ENCODE assay signal across 16 cellular contexts in the genomic region with DNA sequence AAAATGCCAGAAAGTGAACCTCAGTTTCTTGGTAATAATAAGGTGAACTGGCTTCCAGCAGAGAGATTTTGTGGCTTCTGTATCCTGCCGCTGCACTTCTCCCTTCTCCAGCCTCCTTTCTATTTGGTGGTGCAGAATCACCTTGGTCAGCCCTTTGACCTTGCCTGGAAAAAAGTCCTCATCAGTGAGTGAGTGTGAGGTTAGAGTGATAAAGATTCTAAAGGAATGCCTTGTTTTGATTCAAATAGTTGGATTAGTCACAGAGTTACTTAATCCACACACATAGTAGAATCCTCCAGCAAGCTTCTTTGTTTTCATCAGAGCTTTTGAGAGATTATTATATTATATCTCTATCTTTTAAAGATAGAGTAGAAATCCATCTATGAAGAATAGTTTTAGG.
DNase-seq lines count a peak whose midpoint lies in the region; ATAC-seq, FAIRE-seq and TF ChIP-seq lines count a peak whose summit lies in the region.
"Had no signal": no experiment of that assay in that cellular context is flagged by ENCODE, and none has a peak within 500 bp of the region (broad histone marks: within the 10 kb centered on the region; RNA-seq: fewer than 3 reads in every experiment).

No MANE protein-coding gene starts in this region.

- H3K27me3 ChIP-seq in IMR-90 (ENCODE audit: control insufficient read depth, insufficient read depth, low read length) (no peaks in the 10 kb centered on the region; the same call in 1 of the 2 replicates), K562 (ENCODE audit: control insufficient read depth in 2 of 2, insufficient read depth in 2 of 2, low read length in 2 of 2) (no peaks in the 10 kb centered on the region)

- H2BK5ac ChIP-seq in IMR-90 (ENCODE audit: low read depth, low read length, poor library complexity, severe bottlenecking) = no peak overlapping the region

- POLR2A ChIA-PET in IMR-90 (lab: Charles Lee; ENCODE audit: unreplicated experiment) (no interaction called here), K562 (lab: Yijun Ruan, JAX) (no interaction called here)

- TF ChIP-seq POLR2A in IMR-90 (IDR thresholded peaks at IDR 0.05; ENCODE audit: low read depth, low read length) = no peak
- no peak for TF ChIP-seq POLR2A in K562 (conservative IDR thresholded peaks at IDR 0.05)

- no peak overlapping the region for H2BK20ac ChIP-seq in IMR-90 (ENCODE audit: low read depth, low read length)

- no peak overlapping the region for H3K18ac ChIP-seq in IMR-90 (ENCODE audit: low read depth, low read length)

- H3K14ac ChIP-seq in IMR-90 (replicated peaks; ENCODE audit: low read depth, low read length) = no peak overlapping the region

- TF ChIP-seq RAD21 in IMR-90 (IDR thresholded peaks at IDR 0.05; ENCODE audit: low read length) = no peak
- TF ChIP-seq RAD21 in K562 (CRISPR knock-in tag; conservative IDR thresholded peaks at IDR 0.05 in 1 of 2, IDR thresholded peaks at IDR 0.05 in 1 of 2) = no peak

- in situ Hi-C loops in IMR-90 (cut with MboI; ENCODE audit: low sequenced_read_pairs) = no loop called here
- in situ Hi-C loops in K562 (cut with MboI) = no loop called here

- H2BK120ac ChIP-seq in IMR-90 (ENCODE audit: low read depth, low read length) = no peak overlapping the region

- ATAC-seq in IMR-90 (ENCODE audit: low read depth) (peak; percentile 88), K562 (no peak)
- ATAC-seq: PC-3, right cardiac atrium had no signal

- no peak overlapping the region for H2BK15ac ChIP-seq in IMR-90 (ENCODE audit: low read depth, low read length)

- no peak overlapping the region for H3K23ac ChIP-seq in IMR-90 (ENCODE audit: low read depth, low read length)

- H3K4me1 ChIP-seq in IMR-90 (ENCODE audit: control insufficient read depth, insufficient read depth, low read length) (peaks cover 3% of the 10 kb centered on the region), K562 (replicated peaks in 1 of 2; ENCODE audit: control insufficient read depth in 2 of 2, insufficient read depth in 2 of 2, low read length in 2 of 2) (peaks cover 0 to 3% of the 10 kb centered on the region in 2 experiments; a peak in 1 of 5 replicates)

- H3K9me1 ChIP-seq in IMR-90 (ENCODE audit: insufficient read depth, low read length) (no peaks in the 10 kb centered on the region), K562 (ENCODE audit: control insufficient read depth, insufficient read depth, low read length) (no peaks in the 10 kb centered on the region)

- peak overlapping the region; percentile 7; the same call in 1 of the 2 replicates for H3K4me2 ChIP-seq in IMR-90 (ENCODE audit: low read depth, low read length)
- no peak overlapping the region for H3K4me2 ChIP-seq in K562 (ENCODE audit: insufficient read depth, low read length)
- H3K4me2 ChIP-seq: GM23338 had no signal

- no peaks in the 10 kb centered on the region for H3K79me1 ChIP-seq in IMR-90 (ENCODE audit: low read depth in 1 of 2, low read length in 2 of 2)

- H2AK9ac ChIP-seq in IMR-90 (replicated peaks; ENCODE audit: low read depth, low read length, poor library complexity) = no peak overlapping the region

- H3K27ac ChIP-seq in IMR-90 (ENCODE audit: insufficient read depth, low read length) (no peak overlapping the region), K562 (ENCODE audit: extremely low read depth, low read depth, low read length) (no peak overlapping the region)

- intact Hi-C loops in IMR-90 (cut with micrococcal nuclease) (no loop called here), K562 (cut with micrococcal nuclease) (no loop called here)

- no peaks in the 10 kb centered on the region for H3K36me3 ChIP-seq in IMR-90 (ENCODE audit: control insufficient read depth, insufficient read depth, low read length)
- no peaks in the 10 kb centered on the region for H3K36me3 ChIP-seq in K562 (ENCODE audit: control insufficient read depth, insufficient read depth, low read length)

- H3K79me2 ChIP-seq in K562 (ENCODE audit: control insufficient read depth, insufficient read depth, low read length) = no peaks in the 10 kb centered on the region

- TF ChIP-seq CTCF in AG09309 (IDR thresholded peaks at IDR 0.05; ENCODE audit: control insufficient read depth, insufficient read depth, low read depth, low read length, missing control alignments) (no peak), IMR-90 (conservative IDR thresholded peaks at IDR 0.05; ENCODE audit: low read depth, low read length) (no peak), K562 (IDR thresholded peaks at IDR 0.05 in 2 of 3, conservative IDR thresholded peaks at IDR 0.05 in 1 of 3; ENCODE audit: insufficient read depth in 2 of 3, low read depth in 1 of 3, low read length in 3 of 3) (no peak)

- H4K8ac ChIP-seq in IMR-90 (ENCODE audit: low read depth in 2 of 2, low read length in 2 of 2) = no peak overlapping the region

- DNase-seq in AG09309 (ENCODE audit: low read depth) (peak; percentile 28), IMR-90 (peak; percentile 78), K562 (ENCODE audit: extremely low read depth in 1 of 4, low spot score in 3 of 4) (no peak), myocyte (ENCODE audit: low read depth) (peak; percentile 13), DMS53 treated with DMSO at 0.1 percent for 48 hours (lab: John Stamatoyannopoulos, UW; ENCODE audit: unreplicated experiment) (no peak), NCI-H1105 (lab: John Stamatoyannopoulos, UW) (no peak), NCI-H1417 treated with DMSO at 0.1 percent for 48 hours (lab: John Stamatoyannopoulos, UW) (no peak), NCI-H82 (lab: John Stamatoyannopoulos, UW) (no peak)
- DNase-seq: activated CD4-positive, alpha-beta memory T cell treated with anti-CD3 and anti-CD28 coated beads, Interleukin-2, amount 10 ng/mL, durations not matched to agents 7 days and 5 days; DMS 273 treated with DMSO at 0.1 percent for 48 hours; NCI-H1436; NCI-H446 treated with DMSO at 0.1 percent for 48 hours; PC-3; right cardiac atrium had no signal

- H3K9ac ChIP-seq in IMR-90 (ENCODE audit: low read depth, low read length) (no peak overlapping the region), K562 (ENCODE audit: insufficient read depth in 1 of 2, low read depth in 2 of 2, low read length in 2 of 2) (no peak overlapping the region)

- H4K5ac ChIP-seq in IMR-90 (ENCODE audit: low read depth, low read length) = no peak overlapping the region

- TF ChIP-seq EP300 in K562 (IDR thresholded peaks at IDR 0.05; ENCODE audit: low read length) = no peak

- dilution Hi-C loops in IMR-90 (cut with HindIII; ENCODE audit: low sequenced_read_pairs, unreplicated experiment) = no loop called here

- H2AFZ ChIP-seq in IMR-90 (replicated peaks; ENCODE audit: low read length, poor library complexity) (no peak overlapping the region), K562 (ENCODE audit: low read depth, low read length) (no peak overlapping the region)
- H2AFZ ChIP-seq: GM23338 had no signal

- H3K4me3 ChIP-seq in AG09309 (ENCODE audit: control insufficient read depth, low read depth, low read length) (no peak overlapping the region), IMR-90 (ENCODE audit: insufficient read depth, low read depth, low read length) (no peak overlapping the region), K562 (no peak overlapping the region)
- H3K4me3 ChIP-seq: GM23338, lung had no signal

- CTCF ChIA-PET in IMR-90 (lab: Yijun Ruan, JAX) = no interaction called here
- CTCF ChIA-PET in K562 (lab: Yijun Ruan, JAX; ENCODE audit: low intra/inter-chr PET ratio) = no interaction called here

- no CpG with 5 or more reads among the region's 1 CpG for WGBS in IMR-90 (ENCODE audit: extremely low coverage in 2 of 2, insufficient read length in 1 of 2), 2 experiments
- WGBS in K562 (ENCODE audit: insufficient coverage, low coverage, missing lambda C conversion rate) = 10% methylated on average over 1 of the region's 1 CpG

- H3K4ac ChIP-seq in IMR-90 (ENCODE audit: low read depth, low read length) = no peak overlapping the region

- no peak for FAIRE-seq in K562 (lab: Jason Lieb, UNC)

- no peak overlapping the region for H3K56ac ChIP-seq in IMR-90 (ENCODE audit: extremely low read depth, insufficient read depth, low read length)

- H3K9me3 ChIP-seq in IMR-90 (ENCODE audit: control insufficient read depth, insufficient read depth, low read length) = no peaks in the 10 kb centered on the region
- no peaks in the 10 kb centered on the region for H3K9me3 ChIP-seq in K562 (replicated peaks; ENCODE audit: control insufficient read depth, insufficient read depth, low read depth, low read length)

- no peaks in the 10 kb centered on the region for H4K20me1 ChIP-seq in IMR-90 (ENCODE audit: insufficient read depth, low read length)
- no peaks in the 10 kb centered on the region for H4K20me1 ChIP-seq in K562 (replicated peaks; ENCODE audit: control insufficient read depth, insufficient read depth, low read length)

- BruUV-seq in IMR-90 (replicated peaks; lab: Mats Ljungman, UMichigan) (no TSS peak), K562 (replicated peaks; lab: Mats Ljungman, UMichigan) (no TSS peak)

- H2AK5ac ChIP-seq in IMR-90 (ENCODE audit: low read depth, low read length) = no peak overlapping the region

- H4K91ac ChIP-seq in IMR-90 (ENCODE audit: insufficient read depth, low read depth, low read length) = no peak overlapping the region

TF ChIP-seq in IMR-90, 13 proteins besides CTCF, POLR2A, EP300 and RAD21 (continues in another document):
- TF ChIP-seq CHD1 (IDR thresholded peaks at IDR 0.05; ENCODE audit: low read depth, low read length) (no peak), RFX5 (IDR thresholded peaks at IDR 0.05; ENCODE audit: low read depth, low read length) (no peak), FOS (IDR thresholded peaks at IDR 0.05; ENCODE audit: low read depth, low read length) (0 out of 2 replicates have a peak, but pooled peaks have one; percentile 51)

TF ChIP-seq in K562, 482 proteins besides CTCF, POLR2A, EP300 and RAD21 (continues in another document):
- TF ChIP-seq FOSL1 (tag; conservative IDR thresholded peaks at IDR 0.05) = peak; percentile 52
- TF ChIP-seq, protein P1, sequence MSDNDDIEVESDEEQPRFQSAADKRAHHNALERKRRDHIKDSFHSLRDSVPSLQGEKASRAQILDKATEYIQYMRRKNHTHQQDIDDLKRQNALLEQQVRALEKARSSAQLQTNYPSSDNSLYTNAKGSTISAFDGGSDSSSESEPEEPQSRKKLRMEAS (CRISPR knock-in tag; IDR thresholded peaks at IDR 0.05) = no peak
- TF ChIP-seq FOXK2 (conservative IDR thresholded peaks at IDR 0.05 in 1 of 2, IDR thresholded peaks at IDR 0.05 in 1 of 2; ENCODE audit: low read depth in 2 of 2) = no peak
- no peak for TF ChIP-seq NFE2L1 (tag; IDR thresholded peaks at IDR 0.05; ENCODE audit: borderline replicate concordance, low read depth)

Comparison
In these comparisons a context has a peak if more than half of its experiments do, and no peak if none do; other contexts are left out.
1. DNase-seq: peak in AG09309 (single experiment), IMR-90 (single experiment) and myocyte (single experiment); none in K562 (0 of 4), DMS53 treated with DMSO at 0.1 percent for 48 hours (single experiment), NCI-H1105 (single experiment), NCI-H1417 treated with DMSO at 0.1 percent for 48 hours (single experiment) and NCI-H82 (single experiment).